Comparison of ENCODE assay signal across 9 cellular contexts in the genomic region with DNA sequence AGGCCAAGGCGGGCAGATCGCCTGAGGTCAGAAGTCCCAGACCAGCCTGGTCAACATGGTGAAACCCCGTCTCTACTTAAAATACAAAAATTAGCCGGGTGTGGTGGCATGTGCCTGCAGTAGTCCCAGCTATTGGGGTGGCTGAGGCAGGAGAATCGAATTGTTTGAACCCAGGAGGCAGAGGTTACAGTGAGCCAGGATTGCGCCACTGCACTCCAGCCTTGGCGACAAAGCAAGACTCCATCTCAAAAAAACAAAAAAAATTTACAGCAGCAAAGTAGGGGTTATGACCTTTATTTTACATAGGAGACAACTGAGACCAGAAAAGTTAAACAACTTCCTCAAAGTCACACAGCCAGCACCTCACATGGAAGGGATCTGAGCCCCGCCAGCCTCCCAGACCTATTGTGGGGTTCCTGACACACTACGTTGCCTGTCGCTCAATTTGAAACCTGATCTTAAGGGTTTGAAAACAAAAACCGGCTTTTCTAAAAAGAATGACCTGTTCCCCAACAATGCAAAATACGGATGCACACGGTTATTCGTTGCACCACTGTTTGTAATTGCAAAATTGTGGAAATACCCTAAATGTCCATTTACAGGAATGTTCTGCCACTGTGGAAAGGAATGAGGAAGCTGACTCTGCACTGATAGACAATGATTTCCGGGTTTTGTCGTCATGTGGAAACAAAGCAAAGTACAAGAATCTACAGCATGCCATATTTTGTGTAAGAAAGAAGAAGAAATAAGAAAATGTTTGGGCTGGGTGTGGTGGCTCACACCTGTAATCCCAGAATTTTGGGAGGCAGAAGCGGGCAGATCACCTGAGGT.
DNase-seq lines count a peak whose midpoint lies in the region; ATAC-seq and TF ChIP-seq lines count a peak whose summit lies in the region.
"Had no signal": no experiment of that assay in that cellular context is flagged by ENCODE, and none has a peak within 500 bp of the region (broad histone marks: within the 10 kb centered on the region; RNA-seq: fewer than 3 reads in every experiment).

No MANE protein-coding gene starts in this region.

- no peak for ATAC-seq in central memory CD8-positive, alpha-beta T cell (replicated peaks; ENCODE audit: extremely low read depth, poor library complexity, severe bottlenecking)
- peak; percentile 76 to 84 for ATAC-seq in lower lobe of right lung
- no peak for ATAC-seq in effector memory CD8-positive, alpha-beta T cell (replicated peaks)
- ATAC-seq in GM18498 (IDR thresholded peaks at IDR 0.05; ENCODE audit: unreplicated experiment): no peak

- DNase-seq in AG08395 (ENCODE audit: low spot score): peak; percentile 33
- DNase-seq in M059J (ENCODE audit: low read depth): peak; percentile 97
- DNase-seq in central memory CD8-positive, alpha-beta T cell (ENCODE audit: low spot score in 2 of 2): no peak
- DNase-seq in lower lobe of right lung: peak; percentile 70
- no peak for DNase-seq in effector memory CD8-positive, alpha-beta T cell
- no peak for DNase-seq in NCI-H1417 treated with DMSO at 0.1 percent for 48 hours (lab: John Stamatoyannopoulos, UW)
- no peak for DNase-seq in COLO829 (ENCODE audit: low spot score)
- DNase-seq: activated naive CD4-positive, alpha-beta T cell treated with anti-CD3 and anti-CD28 coated beads, Interleukin-2, amount 10 ng/mL, durations not matched to agents 7 days and 5 days had no signal

- peak overlapping the region; percentile 67 for H3K27ac Mint-ChIP-seq in central memory CD8-positive, alpha-beta T cell (ENCODE audit: low read depth)
- H3K27ac Mint-ChIP-seq in effector memory CD8-positive, alpha-beta T cell: peak overlapping the region in 1 of 2 donors; percentile 53
- H3K27ac Mint-ChIP-seq: activated naive CD4-positive, alpha-beta T cell treated with anti-CD3 and anti-CD28 coated beads, Interleukin-2, amount 10 ng/mL, durations not matched to agents 7 days and 5 days had no signal

- H3K4me1 Mint-ChIP-seq in central memory CD8-positive, alpha-beta T cell: peaks cover 16% of the 10 kb centered on the region
- H3K4me1 Mint-ChIP-seq in effector memory CD8-positive, alpha-beta T cell (ENCODE audit: low read depth in 2 of 2): peaks cover 6 to 16% of the 10 kb centered on the region in 2 donors

- no peak for TF ChIP-seq CTCF in lower lobe of right lung (IDR thresholded peaks at IDR 0.05)

- no peaks in the 10 kb centered on the region for H3K27me3 ChIP-seq in lower lobe of right lung (ENCODE audit: low read depth)

- H3K27ac ChIP-seq in lower lobe of right lung: peak overlapping the region; percentile 77

- H3K9me3 Mint-ChIP-seq in central memory CD8-positive, alpha-beta T cell: no peaks in the 10 kb centered on the region
- no peaks in the 10 kb centered on the region for H3K9me3 Mint-ChIP-seq in effector memory CD8-positive, alpha-beta T cell
- H3K9me3 Mint-ChIP-seq: activated naive CD4-positive, alpha-beta T cell treated with anti-CD3 and anti-CD28 coated beads, Interleukin-2, amount 10 ng/mL, durations not matched to agents 7 days and 5 days had no signal

- no peaks in the 10 kb centered on the region for H3K36me3 Mint-ChIP-seq in central memory CD8-positive, alpha-beta T cell (ENCODE audit: insufficient read depth)
- no peaks in the 10 kb centered on the region for H3K36me3 Mint-ChIP-seq in effector memory CD8-positive, alpha-beta T cell (ENCODE audit: insufficient read depth)
- H3K36me3 Mint-ChIP-seq: activated naive CD4-positive, alpha-beta T cell treated with anti-CD3 and anti-CD28 coated beads, Interleukin-2, amount 10 ng/mL, durations not matched to agents 7 days and 5 days had no signal

- peaks cover 10% of the 10 kb centered on the region for H3K27me3 Mint-ChIP-seq in central memory CD8-positive, alpha-beta T cell
- H3K27me3 Mint-ChIP-seq in effector memory CD8-positive, alpha-beta T cell: peaks cover 11 to 26% of the 10 kb centered on the region in 2 donors

- H3K4me3 Mint-ChIP-seq in central memory CD8-positive, alpha-beta T cell: no peak overlapping the region
- H3K4me3 Mint-ChIP-seq in effector memory CD8-positive, alpha-beta T cell: no peak overlapping the region
- H3K4me3 Mint-ChIP-seq: activated naive CD4-positive, alpha-beta T cell treated with anti-CD3 and anti-CD28 coated beads, Interleukin-2, amount 10 ng/mL, durations not matched to agents 7 days and 5 days had no signal

- intact Hi-C loops in lower lobe of right lung (cut with DNase I): no loop called here

- no peaks in the 10 kb centered on the region for H3K36me3 ChIP-seq in lower lobe of right lung

- peaks cover 45% of the 10 kb centered on the region for H3K4me1 ChIP-seq in lower lobe of right lung

- H3K9me3 ChIP-seq in lower lobe of right lung: no peaks in the 10 kb centered on the region

- no peak overlapping the region for H3K4me3 ChIP-seq in lower lobe of right lung

Comparison
In these comparisons a context has a peak if more than half of its experiments do, and no peak if none do; other contexts are left out.
1. DNase-seq: peak in AG08395 (single experiment), M059J (single experiment) and lower lobe of right lung (single experiment); none in central memory CD8-positive, alpha-beta T cell (0 of 2), effector memory CD8-positive, alpha-beta T cell (0 of 3), NCI-H1417 treated with DMSO at 0.1 percent for 48 hours (single experiment) and COLO829 (single experiment).
2. ATAC-seq: peak in lower lobe of right lung (2 of 2); none in central memory CD8-positive, alpha-beta T cell (single experiment), effector memory CD8-positive, alpha-beta T cell (single experiment) and GM18498 (single experiment).